12 cellular contexts compared by ENCODE assay signal in the genomic region with DNA sequence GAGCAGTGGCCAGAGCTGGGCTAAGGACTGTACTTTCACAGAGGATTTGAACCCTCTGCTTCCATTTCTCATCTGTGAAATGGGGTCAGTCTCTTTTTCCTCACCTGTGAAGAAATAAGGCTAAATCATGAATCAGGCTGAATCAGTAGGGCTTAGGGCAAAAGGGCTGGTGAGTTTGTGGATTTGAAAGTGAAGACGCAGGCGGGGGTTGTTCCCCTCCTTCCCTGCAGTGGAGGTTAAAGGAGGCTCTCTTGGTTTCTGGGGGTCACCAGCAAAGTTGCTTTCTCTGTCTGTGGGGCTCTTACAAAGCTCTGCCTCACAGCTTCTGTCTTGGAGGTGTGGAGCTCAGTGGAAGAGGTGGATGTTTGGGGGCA. TPM values are rescaled to one million over a fixed set of nuclear protein-coding genes. Genes with fewer than 3 reads are reported as not detected.
DNase-seq lines count a peak whose midpoint lies in the region; ATAC-seq and TF ChIP-seq lines count a peak whose summit lies in the region.
"Had no signal": no experiment of that assay in that cellular context is flagged by ENCODE, and none has a peak within 500 bp of the region (broad histone marks: within the 10 kb centered on the region; RNA-seq: fewer than 3 reads in every experiment).

No MANE protein-coding gene starts in this region.

- WGBS in testis, 2 donors, result 64 to 76% methylated on average over 2 of the region's 2 CpGs

- H3K27ac Mint-ChIP-seq in nephron, result peak overlapping the region; percentile 19 to 92 (median 89)
- H3K27ac Mint-ChIP-seq: activated CD4-positive, alpha-beta memory T cell treated with anti-CD3 and anti-CD28 coated beads, Interleukin-2, amount 10 ng/mL, durations not matched to agents 7 days and 5 days had no signal

- H3K4me3 Mint-ChIP-seq in nephron, result peak overlapping the region; percentile 20 to 65 (median 58)
- H3K4me3 Mint-ChIP-seq: activated CD4-positive, alpha-beta memory T cell treated with anti-CD3 and anti-CD28 coated beads, Interleukin-2, amount 10 ng/mL, durations not matched to agents 7 days and 5 days had no signal

- H3K4me1 Mint-ChIP-seq in nephron, result peaks cover 55% of the 10 kb centered on the region

- no peaks in the 10 kb centered on the region for H3K27me3 ChIP-seq in cardiac muscle cell
- H3K27me3 ChIP-seq in dorsolateral prefrontal cortex, result no peaks in the 10 kb centered on the region
- no peaks in the 10 kb centered on the region for H3K27me3 ChIP-seq in uterus
- H3K27me3 ChIP-seq in testis, result no peaks in the 10 kb centered on the region
- H3K27me3 ChIP-seq: foreskin keratinocyte had no signal

- H3K27ac ChIP-seq in cardiac muscle cell (peak overlapping the region; percentile 99), dorsolateral prefrontal cortex (peak overlapping the region; percentile 30 to 98 (median 95)), uterus (peak overlapping the region; percentile 86 to 94), testis (peak overlapping the region in 1 of 2 donors; percentile 97)

- no peak for TF ChIP-seq POLR2A in uterus (IDR thresholded peaks at IDR 0.05)
- TF ChIP-seq POLR2A in testis (IDR thresholded peaks at IDR 0.05), result no peak

- H3K4me1 ChIP-seq in cardiac muscle cell (ENCODE audit: low read depth), result peaks cover 46% of the 10 kb centered on the region
- peaks cover 4 to 37% of the 10 kb centered on the region in 2 donors for H3K4me1 ChIP-seq in uterus
- peaks cover 54% of the 10 kb centered on the region for H3K4me1 ChIP-seq in testis

- DNase-seq in cardiac muscle cell (ENCODE audit: low read depth in 1 of 2, low spot score in 1 of 2), result no peak
- DNase-seq in left ventricle myocardium superior, result no peak
- no peak for DNase-seq in dorsolateral prefrontal cortex
- DNase-seq in uterus, result no peak
- DNase-seq in testis, result no peak
- DNase-seq in activated effector memory CD4-positive, alpha-beta T cell treated with Interleukin-2 at 50 U/mL for 16 hours, result no peak
- DNase-seq: 8988T; activated CD4-positive, alpha-beta memory T cell treated with anti-CD3 and anti-CD28 coated beads, Interleukin-2, amount 10 ng/mL, durations not matched to agents 7 days and 5 days; foreskin keratinocyte; NCI-H226 had no signal

- H3K9me3 ChIP-seq in cardiac muscle cell (ENCODE audit: low read depth) (no peaks in the 10 kb centered on the region), uterus (no peaks in the 10 kb centered on the region), testis (no peaks in the 10 kb centered on the region)

- intact Hi-C loops in left ventricle myocardium superior (cut with micrococcal nuclease) (no loop called here), dorsolateral prefrontal cortex (cut with DNase I) (loop anchor here in 1 of 2 donors (10.0 kb wide), 1 partner anchor 595 kb away; the partner anchor contains the start of gene TNIP1), uterus (cut with DNase I; ENCODE audit: low total_unique reads) (no loop called here), testis (cut with DNase I; ENCODE audit: low total_unique reads) (no loop called here)

- H3K9me3 Mint-ChIP-seq in nephron, result no peaks in the 10 kb centered on the region
- H3K9me3 Mint-ChIP-seq: activated CD4-positive, alpha-beta memory T cell treated with anti-CD3 and anti-CD28 coated beads, Interleukin-2, amount 10 ng/mL, durations not matched to agents 7 days and 5 days had no signal

- TF ChIP-seq CTCF in cardiac muscle cell (IDR thresholded peaks at IDR 0.05; ENCODE audit: low read depth, low read length) (no peak), dorsolateral prefrontal cortex (IDR thresholded peaks at IDR 0.05 in 54 of 56, conservative IDR thresholded peaks at IDR 0.05 in 2 of 56; ENCODE audit: low read depth in 1 of 56, partially characterized antibody in 56 of 56) (no peak), nephron (IDR thresholded peaks at IDR 0.05; ENCODE audit: unreplicated experiment in 3 of 3) (no peak), uterus (IDR thresholded peaks at IDR 0.05) (no peak), testis (IDR thresholded peaks at IDR 0.05) (no peak)

- H3K36me3 ChIP-seq in cardiac muscle cell, result no peaks in the 10 kb centered on the region
- no peaks in the 10 kb centered on the region for H3K36me3 ChIP-seq in uterus
- H3K36me3 ChIP-seq in testis (ENCODE audit: low read depth, missing control alignments), result no peaks in the 10 kb centered on the region

- H3K27me3 Mint-ChIP-seq in nephron (ENCODE audit: low read depth), result no peaks in the 10 kb centered on the region

- H3K36me3 Mint-ChIP-seq in nephron (ENCODE audit: low read depth), result peaks cover 13% of the 10 kb centered on the region

- H3K4me3 ChIP-seq in cardiac muscle cell, result no peak overlapping the region
- H3K4me3 ChIP-seq in dorsolateral prefrontal cortex, result peak overlapping the region in 3 of 59 donors; percentile 6 to 79 (median 7)
- H3K4me3 ChIP-seq in uterus, result no peak overlapping the region
- H3K4me3 ChIP-seq in testis, result no peak overlapping the region

- ATAC-seq in left ventricle myocardium superior (no peak), HG03175 (IDR thresholded peaks at IDR 0.05; ENCODE audit: unreplicated experiment) (no peak)
- ATAC-seq: foreskin keratinocyte had no signal

RNA-seq across cellular contexts. Expression of gene NDST1, which starts 17.6 kb away (rescaled TPM):
- total RNA-seq in cardiac muscle cell (79.8 and 97.6 TPM in 2 replicates), left ventricle myocardium superior (57.9 TPM), dorsolateral prefrontal cortex (100 to 1,000 TPM in 43 of 120 experiments, 10 to 100 TPM in 77; 64.3 to 163 (median 92.5) TPM), uterus (10 to 100 TPM; 10.9 to 86.0 (median 42.5) TPM), testis (100 to 1,000 TPM; 167 to 174 TPM)
- polyA plus RNA-seq in cardiac muscle cell (26.6 and 34.9 TPM in 2 replicates), testis (ENCODE audit: insufficient read depth, low read depth, low replicate concordance) (55.0 TPM)

RNA-seq across cellular contexts. Expression of gene RPS14, which starts 40.7 kb away (rescaled TPM):
- 2,228 and 2,781 TPM in 2 replicates for total RNA-seq in cardiac muscle cell
- polyA plus RNA-seq in cardiac muscle cell, result 1,307 and 1,584 TPM in 2 replicates
- 1,255 TPM for total RNA-seq in left ventricle myocardium superior
- 100 to 1,000 TPM; 441 to 866 (median 635) TPM for total RNA-seq in dorsolateral prefrontal cortex
- over 10,000 TPM in 1 of 4 donors, 1,000 to 10,000 TPM in 3; 2,445 to 12,361 (median 6,046) TPM for total RNA-seq in uterus
- total RNA-seq in testis, result 1,000 to 10,000 TPM in 1 of 2 donors, 100 to 1,000 TPM in 1; 781 to 1,273 TPM
- polyA plus RNA-seq in testis (ENCODE audit: insufficient read depth, low read depth, low replicate concordance), result 1,234 TPM
